In genomic region chr21:37060296-37060695, GRCh38 we compare ENCODE assay signal across 9 cellular contexts. TPM values are rescaled to one million over a fixed set of nuclear protein-coding genes. Genes with fewer than 3 reads are reported as not detected.
DNase-seq lines count a peak whose midpoint lies in the region; ATAC-seq and TF ChIP-seq lines count a peak whose summit lies in the region.
"Had no signal": no experiment of that assay in that cellular context is flagged by ENCODE, and none has a peak within 500 bp of the region (broad histone marks: within the 10 kb centered on the region; RNA-seq: fewer than 3 reads in every experiment).

No MANE protein-coding gene starts in this region.

- CTCF ChIA-PET in AG04450 (lab: Charles Lee), result no interaction called here
- CTCF ChIA-PET in CD4-positive, alpha-beta T cell (lab: Charles Lee), result interaction anchor here (0.5 kb wide), 1 partner anchor 19 kb away, joined by 3 read pairs; no protein-coding TSS in a partner anchor

- in situ Hi-C loops in brain microvascular endothelial cell (cut with HindIII; ENCODE audit: low pct_ligation_motif_present, low sequenced_read_pairs), result no loop called here

- peaks cover 9% of the 10 kb centered on the region for H3K36me3 Mint-ChIP-seq in CD4-positive, alpha-beta T cell (ENCODE audit: low read depth)

- POLR2A ChIA-PET in AG04450 (lab: Yijun Ruan, JAX), result interaction anchor here (1.7 kb wide), 1 partner anchor 12 kb away, joined by 6 read pairs; the partner anchor contains the start of genes PIGP and TTC3
- POLR2A ChIA-PET in CD4-positive, alpha-beta T cell (lab: Charles Lee), result no interaction called here

- H3K36me3 ChIP-seq in brain microvascular endothelial cell (replicated peaks), result no peaks in the 10 kb centered on the region
- H3K36me3 ChIP-seq: thyroid gland had no signal

- no peaks in the 10 kb centered on the region for H3K9me3 Mint-ChIP-seq in CD4-positive, alpha-beta T cell

- no peaks in the 10 kb centered on the region for H3K9me3 ChIP-seq in AG04450 (ENCODE audit: control insufficient read depth, insufficient read depth, low read length)
- H3K9me3 ChIP-seq in CD4-positive, alpha-beta T cell (ENCODE audit: control insufficient read depth, low read length), result no peaks in the 10 kb centered on the region
- H3K9me3 ChIP-seq: thyroid gland had no signal

- H3K4me3 ChIP-seq in AG04450 (ENCODE audit: low read depth, low read length), result no peak overlapping the region
- no peak overlapping the region for H3K4me3 ChIP-seq in brain microvascular endothelial cell (ENCODE audit: low read depth, low read length)
- H3K4me3 ChIP-seq: thyroid gland had no signal

- no peaks in the 10 kb centered on the region for H3K27me3 Mint-ChIP-seq in CD4-positive, alpha-beta T cell

- ATAC-seq in left lobe of liver, result peak; percentile 19
- no peak for ATAC-seq in CD4-positive, alpha-beta T cell (ENCODE audit: poor library complexity)
- no peak for ATAC-seq in HG03159 (IDR thresholded peaks at IDR 0.05; ENCODE audit: unreplicated experiment)
- ATAC-seq in GM19328 (IDR thresholded peaks at IDR 0.05; ENCODE audit: unreplicated experiment), result no peak

- no peaks in the 10 kb centered on the region for H3K4me1 Mint-ChIP-seq in CD4-positive, alpha-beta T cell (ENCODE audit: low read depth)

- peak; percentile 86 for DNase-seq in AG04450 (ENCODE audit: low read depth, low spot score)
- DNase-seq in HCEC 1CT, result peak; percentile 94
- DNase-seq in NCI-H510A (lab: John Stamatoyannopoulos, UW), result peak; percentile 90
- peak; percentile 98 for DNase-seq in brain microvascular endothelial cell
- no peak for DNase-seq in left lobe of liver (ENCODE audit: low spot score)
- no peak for DNase-seq in CD4-positive, alpha-beta T cell

- peaks cover 2% of the 10 kb centered on the region for H3K27me3 ChIP-seq in AG04450 (ENCODE audit: control insufficient read depth, insufficient read depth, low read length)
- H3K27me3 ChIP-seq in brain microvascular endothelial cell (replicated peaks), result no peaks in the 10 kb centered on the region
- H3K27me3 ChIP-seq in CD4-positive, alpha-beta T cell (ENCODE audit: control insufficient read depth, insufficient read depth, low read length), result no peaks in the 10 kb centered on the region
- H3K27me3 ChIP-seq: thyroid gland had no signal

- no peak overlapping the region for H3K27ac ChIP-seq in AG04450 (ENCODE audit: low read depth, low read length)
- peak overlapping the region; percentile 63 for H3K27ac ChIP-seq in brain microvascular endothelial cell
- H3K27ac ChIP-seq in CD4-positive, alpha-beta T cell (ENCODE audit: low read depth, low read length), result no peak overlapping the region
- H3K27ac ChIP-seq: thyroid gland had no signal

- intact Hi-C loops in CD4-positive, alpha-beta T cell (cut with DNase I, micrococcal nuclease), result no loop called here

- no peak overlapping the region for H3K4me3 Mint-ChIP-seq in CD4-positive, alpha-beta T cell

- no peak overlapping the region for H3K27ac Mint-ChIP-seq in CD4-positive, alpha-beta T cell

- TF ChIP-seq CTCF in AG04450 (IDR thresholded peaks at IDR 0.05; ENCODE audit: low read depth, low read length) (peak; percentile 38; the same call in 1 of the 2 replicates), brain microvascular endothelial cell (IDR thresholded peaks at IDR 0.05; ENCODE audit: low read depth, low read length, missing control alignments) (peak; percentile 31)
- no peak for TF ChIP-seq CTCF in CD4-positive, alpha-beta T cell (IDR thresholded peaks at IDR 0.05)

RNA-seq across cellular contexts. Expression of gene PIGP, which starts 12.6 kb away (rescaled TPM):
- 21.1 and 29.8 TPM in 2 replicates for polyA plus RNA-seq in AG04450 (2011; rRNA removed)
- polyA minus RNA-seq in AG04450 (2011; rRNA and poly(A)+ RNA removed), result 4.9 and 8.0 TPM in 2 replicates
- 13.6 TPM for total RNA-seq in left lobe of liver
- 10 to 100 TPM; 11.1 to 14.8 TPM for total RNA-seq in CD4-positive, alpha-beta T cell

RNA-seq across cellular contexts. Expression of gene TTC3, which starts 12.8 kb away (rescaled TPM):
- 165 and 224 TPM in 2 replicates for polyA plus RNA-seq in AG04450 (2011; rRNA removed)
- polyA minus RNA-seq in AG04450 (2011; rRNA and poly(A)+ RNA removed), result 186 and 253 TPM in 2 replicates
- total RNA-seq in left lobe of liver, result 50.5 TPM
- total RNA-seq in CD4-positive, alpha-beta T cell, result 100 to 1,000 TPM; 141 to 142 TPM

RNA-seq across cellular contexts. Expression of gene RIPPLY3, which starts 53.8 kb away (rescaled TPM):
- polyA plus RNA-seq in AG04450 (2011; rRNA removed), result 0.04 TPM in 1 of 2 replicates, not detected in the other
- polyA minus RNA-seq in AG04450 (2011; rRNA and poly(A)+ RNA removed), result not detected in 2 replicates
- total RNA-seq in left lobe of liver, result not detected
- total RNA-seq in CD4-positive, alpha-beta T cell, result not detected
- total RNA-seq: thyroid gland had no signal

Comparison
In these comparisons a context has a peak if more than half of its experiments do, and no peak if none do; other contexts are left out.
1. DNase-seq: peak in AG04450 (single experiment), HCEC 1CT (single experiment), NCI-H510A (single experiment) and brain microvascular endothelial cell (single experiment); none in left lobe of liver (single experiment) and CD4-positive, alpha-beta T cell (0 of 10).